In genomic region chr2:211408485-211408884, GRCh38 we compare ENCODE assay signal across 11 cellular contexts.
DNase-seq lines count a peak whose midpoint lies in the region; ATAC-seq, FAIRE-seq and TF ChIP-seq lines count a peak whose summit lies in the region.
"Had no signal": no experiment of that assay in that cellular context is flagged by ENCODE, and none has a peak within 500 bp of the region (broad histone marks: within the 10 kb centered on the region; RNA-seq: fewer than 3 reads in every experiment).

No MANE protein-coding gene starts in this region.

- in situ Hi-C loops in mammary epithelial cell (cut with MboI; ENCODE audit: low sequenced_read_pairs in 2 of 2): no loop called here

- H3K36me3 ChIP-seq in ACC112 (ENCODE audit: insufficient read depth, low read length) (no peaks in the 10 kb centered on the region), mammary epithelial cell (ENCODE audit: insufficient read depth, low read length) (no peaks in the 10 kb centered on the region)
- H3K36me3 ChIP-seq in effector memory CD4-positive, alpha-beta T cell (ENCODE audit: control insufficient read depth, insufficient read depth, low read length): no peaks in the 10 kb centered on the region

- H3K79me2 ChIP-seq in ACC112 (ENCODE audit: control insufficient read depth, insufficient read depth, low read length, unreplicated experiment): no peaks in the 10 kb centered on the region
- H3K79me2 ChIP-seq in mammary epithelial cell (ENCODE audit: insufficient read depth, low read length): no peaks in the 10 kb centered on the region

- H3K27ac ChIP-seq in ACC112 (ENCODE audit: low read depth, low read length) (peak overlapping the region; percentile 76), mammary epithelial cell (ENCODE audit: insufficient read depth, low read depth, low read length) (peak overlapping the region; percentile 51)
- no peak overlapping the region for H3K27ac ChIP-seq in effector memory CD4-positive, alpha-beta T cell (ENCODE audit: insufficient read depth, low read length, poor library complexity, severe bottlenecking)

- dilution Hi-C loops in mammary epithelial cell (cut with HindIII; ENCODE audit: low sequenced_read_pairs): no loop called here

- WGBS in mammary epithelial cell (ENCODE audit: low coverage, missing lambda C conversion rate): 14% methylated on average over 4 of the region's 4 CpGs

- TF ChIP-seq POLR2A in GM12892 (IDR thresholded peaks at IDR 0.05; ENCODE audit: low read depth, low read length): no peak

- ATAC-seq in GM21381 (IDR thresholded peaks at IDR 0.05; ENCODE audit: unreplicated experiment): no peak
- ATAC-seq in GM21360 (IDR thresholded peaks at IDR 0.05; ENCODE audit: unreplicated experiment): no peak
- ATAC-seq: HCT116 had no signal

- no peak for FAIRE-seq in GM12892 (lab: Jason Lieb, UNC)
- FAIRE-seq: frontal cortex had no signal

- no peak for TF ChIP-seq CTCF in mammary epithelial cell (conservative IDR thresholded peaks at IDR 0.05 in 1 of 2, IDR thresholded peaks at IDR 0.05 in 1 of 2; ENCODE audit: extremely low read depth in 1 of 2, insufficient read depth in 1 of 2, low read depth in 1 of 2, low read length in 2 of 2)

- no TSS peak for BruUV-seq in mammary epithelial cell (replicated peaks; lab: Mats Ljungman, UMichigan)

- intact Hi-C loops in mammary epithelial cell (cut with micrococcal nuclease): no loop called here

- H3K4me2 ChIP-seq in mammary epithelial cell (ENCODE audit: insufficient read depth, low read depth, low read length): peak overlapping the region; percentile 59

- no peaks in the 10 kb centered on the region for H3K27me3 ChIP-seq in ACC112 (ENCODE audit: insufficient read depth, low read length)
- H3K27me3 ChIP-seq in mammary epithelial cell (ENCODE audit: insufficient read depth, low read length): no peaks in the 10 kb centered on the region
- H3K27me3 ChIP-seq in effector memory CD4-positive, alpha-beta T cell (replicated peaks; ENCODE audit: control insufficient read depth, insufficient read depth, low read length, poor library complexity, severe bottlenecking): no peaks in the 10 kb centered on the region

- peaks cover 17% of the 10 kb centered on the region for H3K4me1 ChIP-seq in ACC112 (ENCODE audit: control insufficient read depth, insufficient read depth, low read length, unreplicated experiment)
- peaks cover 8% of the 10 kb centered on the region for H3K4me1 ChIP-seq in mammary epithelial cell (ENCODE audit: insufficient read depth, low read length)
- H3K4me1 ChIP-seq in effector memory CD4-positive, alpha-beta T cell (ENCODE audit: control insufficient read depth, insufficient read depth, low read length, poor library complexity, severe bottlenecking): no peaks in the 10 kb centered on the region

- DNase-seq in LHCN-M2 (ENCODE audit: low read depth) (peak; percentile 8), mammary epithelial cell (peak; percentile 81), lung microvascular endothelial cell (ENCODE audit: low read depth in 2 of 2) (peak; percentile 8 to 59), GM12892 (ENCODE audit: insufficient read length) (no peak)
- DNase-seq in effector memory CD4-positive, alpha-beta T cell: no peak
- DNase-seq: stimulated activated CD4-positive, alpha-beta T cell treated with anti-CD3 and anti-CD28 coated beads, Interleukin-12 subunit alpha, Interleukin-12 subunit beta, amount 100 ng/mL, for 4 hours had no signal

- no peaks in the 10 kb centered on the region for H4K20me1 ChIP-seq in mammary epithelial cell (ENCODE audit: insufficient read depth, low read length)

- no peaks in the 10 kb centered on the region for H3K9me3 ChIP-seq in mammary epithelial cell (replicated peaks; ENCODE audit: insufficient read depth, low read length)
- H3K9me3 ChIP-seq in effector memory CD4-positive, alpha-beta T cell (ENCODE audit: control insufficient read depth, low read length): no peaks in the 10 kb centered on the region

- CTCF ChIA-PET in mammary epithelial cell (lab: Charles Lee; ENCODE audit: low non-redundant PET): no interaction called here

- no peak overlapping the region for H3K9ac ChIP-seq in mammary epithelial cell (ENCODE audit: insufficient read depth, low read length)

- H3K4me3 ChIP-seq in ACC112 (ENCODE audit: low read depth, low read length) (no peak overlapping the region), mammary epithelial cell (replicated peaks in 1 of 3; ENCODE audit: insufficient read depth in 1 of 3, low read depth in 2 of 3, low read length in 3 of 3) (no peak overlapping the region)
- H3K4me3 ChIP-seq in effector memory CD4-positive, alpha-beta T cell (ENCODE audit: insufficient read depth, low read depth, low read length, poor library complexity, severe bottlenecking): no peak overlapping the region

- H2AFZ ChIP-seq in ACC112 (ENCODE audit: low read length, unreplicated experiment) (peak overlapping the region; percentile 82), mammary epithelial cell (ENCODE audit: low read depth, low read length) (peak overlapping the region; percentile 22)

Comparison
In these comparisons a context has a peak if more than half of its experiments do, and no peak if none do; other contexts are left out.
1. DNase-seq: peak in LHCN-M2 (single experiment), mammary epithelial cell (single experiment) and lung microvascular endothelial cell (2 of 2); none in GM12892 (single experiment) and effector memory CD4-positive, alpha-beta T cell (0 of 3).